In the genomic region with DNA sequence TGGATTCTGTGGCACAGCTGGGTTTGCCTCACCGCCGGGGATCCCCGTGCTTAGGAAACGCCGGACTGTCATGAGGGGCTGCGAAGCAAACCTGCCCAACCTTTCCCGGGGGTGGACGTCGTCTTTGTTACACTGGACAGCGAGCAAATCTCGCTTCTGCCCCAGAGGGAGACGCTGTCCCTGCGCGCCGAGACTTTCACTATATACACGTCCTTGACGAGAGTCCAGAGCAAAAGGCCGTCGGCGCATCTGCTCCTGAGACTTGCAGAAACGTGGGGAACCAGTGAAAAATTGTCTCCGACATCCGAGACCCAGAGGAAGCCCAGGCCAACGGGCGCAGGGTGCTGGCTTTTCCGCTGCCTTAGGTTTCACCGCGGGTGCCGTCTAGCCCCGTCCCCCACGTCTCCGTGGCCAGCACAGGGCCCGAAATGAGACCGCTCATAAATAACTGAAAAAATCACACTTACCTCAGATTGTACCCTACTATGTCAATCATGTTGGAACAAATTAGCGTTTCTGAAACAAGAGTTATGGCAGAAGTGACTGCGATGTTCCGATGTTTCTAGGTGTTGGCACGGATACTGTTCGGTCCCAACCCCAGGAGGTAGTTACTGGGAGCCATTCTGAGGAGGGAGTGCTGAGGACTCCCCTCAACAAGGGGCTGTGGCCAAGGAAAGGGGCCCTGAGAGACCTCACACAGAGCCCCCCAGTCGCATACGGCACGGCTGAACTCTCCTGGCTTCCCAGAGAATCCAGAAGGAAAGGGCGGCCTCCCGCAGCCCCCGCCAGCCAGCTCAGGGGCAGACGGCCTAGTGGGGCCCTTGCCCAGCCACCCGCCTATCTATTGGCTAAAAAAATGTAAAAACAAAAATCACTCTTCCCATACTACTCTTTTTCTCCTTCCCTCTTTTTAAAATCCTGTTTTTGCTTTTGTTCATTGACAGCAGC, we compare ENCODE assay signal across 18 cellular contexts. TPM values are rescaled to one million over a fixed set of nuclear protein-coding genes. Genes with fewer than 3 reads are reported as not detected.
A peak's percentile ranks its signal among the peaks of the same experiment; 100 is the strongest.
DNase-seq lines count a peak whose midpoint lies in the region; ATAC-seq and TF ChIP-seq lines count a peak whose summit lies in the region.
"Had no signal": no experiment of that assay in that cellular context is flagged by ENCODE, and none has a peak within 500 bp of the region (broad histone marks: within the 10 kb centered on the region; RNA-seq: fewer than 3 reads in every experiment).

No MANE protein-coding gene starts in this region.

- H3K27ac Mint-ChIP-seq in WTC11 (peak overlapping the region; percentile 45; the same call in 1 of the 2 replicates), progenitor cell of endocrine pancreas (peak overlapping the region; percentile 60)
- H3K27ac Mint-ChIP-seq: CD4-positive, CD25-positive, alpha-beta regulatory T cell; CD8-positive, alpha-beta memory T cell had no signal

- peak overlapping the region; percentile 15 for H3K56ac ChIP-seq in mesendoderm (ENCODE audit: low read length)

- intact Hi-C loops in Right ventricle myocardium inferior (cut with DNase I) (no loop called here), Right ventricle myocardium superior (cut with DNase I) (no loop called here)

- POLR2A ChIA-PET in WTC11 (lab: Charles Lee), result no interaction called here

- no peak overlapping the region for H3K4me3 ChIP-seq in mesendoderm (ENCODE audit: low read length)
- H3K4me3 ChIP-seq: A549 had no signal

- no peak overlapping the region for H2AK5ac ChIP-seq in mesendoderm (ENCODE audit: low read length)

- no peak overlapping the region for H2BK15ac ChIP-seq in mesendoderm (replicated peaks; ENCODE audit: low read depth)

- H3K27me3 Mint-ChIP-seq in WTC11 (ENCODE audit: low read depth) (no peaks in the 10 kb centered on the region), progenitor cell of endocrine pancreas (peaks cover 25% of the 10 kb centered on the region)
- H3K27me3 Mint-ChIP-seq: CD4-positive, CD25-positive, alpha-beta regulatory T cell had no signal

- TF ChIP-seq CTCF in WTC11 (IDR thresholded peaks at IDR 0.05), result no peak
- TF ChIP-seq CTCF in progenitor cell of endocrine pancreas (IDR thresholded peaks at IDR 0.05; ENCODE audit: unreplicated experiment), result no peak

- H3K9me3 Mint-ChIP-seq in WTC11, result no peaks in the 10 kb centered on the region
- H3K9me3 Mint-ChIP-seq in progenitor cell of endocrine pancreas (ENCODE audit: low read depth), result peaks cover 3% of the 10 kb centered on the region
- H3K9me3 Mint-ChIP-seq: CD8-positive, alpha-beta memory T cell; H9 had no signal

- peak; percentile 64 for DNase-seq in Right ventricle myocardium inferior (ENCODE audit: missing footprints)
- DNase-seq in Right ventricle myocardium superior, result no peak
- DNase-seq in WTC11 (ENCODE audit: low spot score), result no peak
- DNase-seq in mesendoderm, result no peak
- no peak for DNase-seq in progenitor cell of endocrine pancreas (ENCODE audit: low spot score, unreplicated experiment)
- DNase-seq in substantia nigra (lab: John Stamatoyannopoulos, UW), result no peak
- no peak for DNase-seq in ACHN
- DNase-seq in NCI-H2227 treated with DMSO at 0.1 percent for 48 hours (lab: John Stamatoyannopoulos, UW), result no peak
- DNase-seq: C1 segment of cervical spinal cord; Caco-2; CD4-positive, CD25-positive, alpha-beta regulatory T cell; GOT3; H9 had no signal

- no peak overlapping the region for H3K23ac ChIP-seq in mesendoderm (ENCODE audit: low read length)

- no peaks in the 10 kb centered on the region for H3K79me1 ChIP-seq in mesendoderm (ENCODE audit: low read length)

- H3K27ac ChIP-seq in mesendoderm (ENCODE audit: low read depth, low read length) (no peak overlapping the region), substantia nigra (ENCODE audit: low read depth, low read length, poor library complexity, severe bottlenecking) (no peak overlapping the region)
- H3K27ac ChIP-seq: 22Rv1, A549 had no signal

- no peak overlapping the region for H3K4me2 ChIP-seq in mesendoderm (ENCODE audit: low read length)
- H3K4me2 ChIP-seq: A549 had no signal

- H4K8ac ChIP-seq in mesendoderm (ENCODE audit: low read depth, low read length), result no peak overlapping the region

- H2BK120ac ChIP-seq in mesendoderm (ENCODE audit: low read depth, low read length), result no peak overlapping the region

- ATAC-seq in Right ventricle myocardium inferior (no peak), Right ventricle myocardium superior (ENCODE audit: poor library complexity) (no peak), WTC11 (no peak)
- ATAC-seq: A549 had no signal

- CTCF ChIA-PET in WTC11 (lab: Charles Lee), result no interaction called here

- no peaks in the 10 kb centered on the region for H3K4me1 ChIP-seq in mesendoderm (ENCODE audit: control insufficient read depth, low read depth, low read length)
- H3K4me1 ChIP-seq: A549 had no signal

- in situ Hi-C loops in ACHN (cut with HindIII; ENCODE audit: low pct_ligation_motif_present, low pct_unique_long_range_greater_than_20kb, low sequenced_read_pairs), result no loop called here

- H2BK5ac ChIP-seq in mesendoderm (ENCODE audit: low read length), result no peak overlapping the region

- H3K36me3 ChIP-seq in mesendoderm (ENCODE audit: control insufficient read depth, insufficient read depth, low read length), result no peaks in the 10 kb centered on the region

- H3K27me3 ChIP-seq in mesendoderm (ENCODE audit: insufficient read depth, low read length, poor library complexity), result no peaks in the 10 kb centered on the region

- WGBS in mesendoderm (ENCODE audit: extremely low coverage, insufficient coverage, low lambda C conversion rate), result no CpG with 5 or more reads among the region's 47 CpGs

- H3K4ac ChIP-seq in mesendoderm (ENCODE audit: low read depth, low read length), result no peak overlapping the region

- no peak overlapping the region for H3K18ac ChIP-seq in mesendoderm (ENCODE audit: low read length)

- peaks cover 6% of the 10 kb centered on the region; the same call in 1 of the 2 replicates for H3K4me1 Mint-ChIP-seq in WTC11
- H3K4me1 Mint-ChIP-seq in progenitor cell of endocrine pancreas (ENCODE audit: low read depth), result peaks cover 2% of the 10 kb centered on the region
- H3K4me1 Mint-ChIP-seq: CD4-positive, CD25-positive, alpha-beta regulatory T cell; CD8-positive, alpha-beta memory T cell had no signal

- H3K36me3 Mint-ChIP-seq in WTC11 (no peaks in the 10 kb centered on the region; the same call in 1 of the 2 replicates), progenitor cell of endocrine pancreas (ENCODE audit: insufficient read depth) (no peaks in the 10 kb centered on the region)
- H3K36me3 Mint-ChIP-seq: CD4-positive, CD25-positive, alpha-beta regulatory T cell; CD8-positive, alpha-beta memory T cell had no signal

- no peaks in the 10 kb centered on the region for H3K79me2 ChIP-seq in mesendoderm (ENCODE audit: control insufficient read depth, insufficient read depth, low read length)

- H3K4me3 Mint-ChIP-seq in WTC11 (no peak overlapping the region), progenitor cell of endocrine pancreas (ENCODE audit: low read depth) (no peak overlapping the region)
- H3K4me3 Mint-ChIP-seq: CD4-positive, CD25-positive, alpha-beta regulatory T cell; CD8-positive, alpha-beta memory T cell; H9 had no signal

- H3K9ac ChIP-seq in mesendoderm (ENCODE audit: low read length), result no peak overlapping the region

- H4K5ac ChIP-seq in mesendoderm (ENCODE audit: low read length), result no peak overlapping the region

TF ChIP-seq in WTC11, 78 proteins besides CTCF, POLR2A, EP300 and RAD21 (continues in another document):
- TF ChIP-seq IRF2 (CRISPR knock-in tag; IDR thresholded peaks at IDR 0.05; ENCODE audit: borderline replicate concordance, low read depth) (no peak), ZNF423 (CRISPR knock-in tag; IDR thresholded peaks at IDR 0.05) (no peak), GABPB1 (CRISPR knock-in tag; IDR thresholded peaks at IDR 0.05) (no peak), ZNF396 (CRISPR knock-in tag; IDR thresholded peaks at IDR 0.05; ENCODE audit: borderline replicate concordance) (no peak), SMAD3 (CRISPR knock-in tag; IDR thresholded peaks at IDR 0.05; ENCODE audit: borderline replicate concordance) (no peak), ZBTB21 (CRISPR knock-in tag; IDR thresholded peaks at IDR 0.05; ENCODE audit: borderline replicate concordance) (no peak), ATF1 (CRISPR knock-in tag; IDR thresholded peaks at IDR 0.05) (no peak), CREB1 (CRISPR knock-in tag; IDR thresholded peaks at IDR 0.05) (no peak)
- TF ChIP-seq, protein P1, sequence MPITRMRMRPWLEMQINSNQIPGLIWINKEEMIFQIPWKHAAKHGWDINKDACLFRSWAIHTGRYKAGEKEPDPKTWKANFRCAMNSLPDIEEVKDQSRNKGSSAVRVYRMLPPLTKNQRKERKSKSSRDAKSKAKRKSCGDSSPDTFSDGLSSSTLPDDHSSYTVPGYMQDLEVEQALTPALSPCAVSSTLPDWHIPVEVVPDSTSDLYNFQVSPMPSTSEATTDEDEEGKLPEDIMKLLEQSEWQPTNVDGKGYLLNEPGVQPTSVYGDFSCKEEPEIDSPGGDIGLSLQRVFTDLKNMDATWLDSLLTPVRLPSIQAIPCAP (CRISPR knock-in tag; IDR thresholded peaks at IDR 0.05), result no peak
- TF ChIP-seq, protein P2, sequence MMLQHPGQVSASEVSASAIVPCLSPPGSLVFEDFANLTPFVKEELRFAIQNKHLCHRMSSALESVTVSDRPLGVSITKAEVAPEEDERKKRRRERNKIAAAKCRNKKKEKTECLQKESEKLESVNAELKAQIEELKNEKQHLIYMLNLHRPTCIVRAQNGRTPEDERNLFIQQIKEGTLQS (CRISPR knock-in tag; conservative IDR thresholded peaks at IDR 0.05), result no peak
- TF ChIP-seq, protein P3, sequence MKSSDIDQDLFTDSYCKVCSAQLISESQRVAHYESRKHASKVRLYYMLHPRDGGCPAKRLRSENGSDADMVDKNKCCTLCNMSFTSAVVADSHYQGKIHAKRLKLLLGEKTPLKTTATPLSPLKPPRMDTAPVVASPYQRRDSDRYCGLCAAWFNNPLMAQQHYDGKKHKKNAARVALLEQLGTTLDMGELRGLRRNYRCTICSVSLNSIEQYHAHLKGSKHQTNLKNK (CRISPR knock-in tag; IDR thresholded peaks at IDR 0.05), result no peak
- TF ChIP-seq, protein P4, sequence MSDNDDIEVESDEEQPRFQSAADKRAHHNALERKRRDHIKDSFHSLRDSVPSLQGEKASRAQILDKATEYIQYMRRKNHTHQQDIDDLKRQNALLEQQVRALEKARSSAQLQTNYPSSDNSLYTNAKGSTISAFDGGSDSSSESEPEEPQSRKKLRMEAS (CRISPR knock-in tag; IDR thresholded peaks at IDR 0.05), result no peak

RNA-seq across cellular contexts. Expression of a gene that starts 14.4 kb away (rescaled TPM):
- total RNA-seq in Right ventricle myocardium inferior, result not detected
- total RNA-seq in Right ventricle myocardium superior, result not detected
- 2.1 to 2.8 TPM (median 2.3 TPM) in 3 replicates for total RNA-seq in WTC11 (2021)
- polyA plus RNA-seq in mesendoderm (2013, experiment 1 of 2), result 0.24 TPM
- polyA plus RNA-seq in mesendoderm (2013, experiment 2 of 2), result 0.27 TPM
- 0.44 and 0.60 TPM in 2 replicates for total RNA-seq in progenitor cell of endocrine pancreas
- total RNA-seq: CD4-positive, CD25-positive, alpha-beta regulatory T cell; HT-29 had no signal
- polyA plus RNA-seq: AG04450; CD4-positive, CD25-positive, alpha-beta regulatory T cell; CD8-positive, alpha-beta memory T cell had no signal
